ENCODE assay signal across 11 cellular contexts in genomic region chr5:170634236-170634990, GRCh38.
A peak's percentile ranks its signal among the peaks of the same experiment; 100 is the strongest.
DNase-seq lines count a peak whose midpoint lies in the region; ATAC-seq and TF ChIP-seq lines count a peak whose summit lies in the region.
"Had no signal": no experiment of that assay in that cellular context is flagged by ENCODE, and none has a peak within 500 bp of the region (broad histone marks: within the 10 kb centered on the region; RNA-seq: fewer than 3 reads in every experiment).

No MANE protein-coding gene starts in this region.

- H3K9me3 ChIP-seq in hepatocyte (ENCODE audit: low read depth) (no peaks in the 10 kb centered on the region), skeletal muscle satellite cell (replicated peaks; ENCODE audit: low read length) (no peaks in the 10 kb centered on the region)
- H3K9me3 ChIP-seq: colonic mucosa, gastrocnemius medialis, right lobe of liver had no signal

- CTCF ChIA-PET in RWPE1 (lab: Yijun Ruan, JAX) = interaction anchor here (0.6 to 7.0 kb wide), 7 partner anchors 10 to 207 kb away, joined by 3 to 92 read pairs (median 4); no protein-coding TSS in a partner anchor

- H2AFZ ChIP-seq in hepatocyte = no peak overlapping the region

- H3K36me3 ChIP-seq in H7 (replicated peaks; ENCODE audit: control insufficient read depth, insufficient read depth, low read length) (no peaks in the 10 kb centered on the region), hepatocyte (replicated peaks; ENCODE audit: insufficient read depth, low read depth) (no peaks in the 10 kb centered on the region), skeletal muscle satellite cell (ENCODE audit: insufficient read depth, low read length) (no peaks in the 10 kb centered on the region)
- H3K36me3 ChIP-seq: colonic mucosa, gastrocnemius medialis, right lobe of liver had no signal

- DNase-seq in H7 (no peak), RWPE1 (ENCODE audit: low spot score) (no peak), hepatocyte (ENCODE audit: low spot score) (no peak), ureter (ENCODE audit: low spot score) (no peak), NCI-H1930 (lab: John Stamatoyannopoulos, UW) (no peak)
- DNase-seq: colonic mucosa, gastrocnemius medialis had no signal

- WGBS in hepatocyte (ENCODE audit: low lambda C conversion rate, missing lambda C conversion rate) = 76% methylated on average over 6 of the region's 6 CpGs

- peak overlapping the region; percentile 27; the same call in 1 of the 2 replicates for H3K4me3 ChIP-seq in H7 (ENCODE audit: insufficient read depth, low read depth, low read length)
- H3K4me3 ChIP-seq in hepatocyte = no peak overlapping the region
- H3K4me3 ChIP-seq in skeletal muscle satellite cell (ENCODE audit: low read length) = no peak overlapping the region
- H3K4me3 ChIP-seq: colonic mucosa, gastrocnemius medialis, lung, right lobe of liver had no signal

- peak overlapping the region; percentile 81 for H3K4me2 ChIP-seq in hepatocyte
- peak overlapping the region; percentile 76 for H3K4me2 ChIP-seq in skeletal muscle satellite cell (ENCODE audit: low read length)

- H3K27ac ChIP-seq in RWPE1 (peak overlapping the region; percentile 72), hepatocyte (peak overlapping the region; percentile 69)
- H3K27ac ChIP-seq: colonic mucosa, right lobe of liver had no signal

- no peaks in the 10 kb centered on the region for H3K27me3 ChIP-seq in H7 (ENCODE audit: control insufficient read depth, insufficient read depth, low read length)
- H3K27me3 ChIP-seq in hepatocyte = no peaks in the 10 kb centered on the region
- H3K27me3 ChIP-seq in skeletal muscle satellite cell (ENCODE audit: control insufficient read depth, insufficient read depth, low read length) = peaks cover 11% of the 10 kb centered on the region
- H3K27me3 ChIP-seq: colonic mucosa, gastrocnemius medialis had no signal

- H3K4me1 ChIP-seq in hepatocyte (ENCODE audit: insufficient read depth) (peaks cover 14% of the 10 kb centered on the region), skeletal muscle satellite cell (ENCODE audit: control insufficient read depth, insufficient read depth, low read length) (peaks cover 18% of the 10 kb centered on the region)
- H3K4me1 ChIP-seq: colonic mucosa had no signal

- no peaks in the 10 kb centered on the region for H3K9me2 ChIP-seq in hepatocyte (replicated peaks; ENCODE audit: insufficient read depth)

- no peak for TF ChIP-seq CTCF in RWPE1 (conservative IDR thresholded peaks at IDR 0.05; ENCODE audit: low read depth)
- TF ChIP-seq CTCF in hepatocyte (IDR thresholded peaks at IDR 0.05; ENCODE audit: poor library complexity) = no peak

- no peak overlapping the region for H3K9ac ChIP-seq in skeletal muscle satellite cell (ENCODE audit: low read depth, low read length)

- no peak for ATAC-seq in GM21367 (IDR thresholded peaks at IDR 0.05; ENCODE audit: unreplicated experiment)

- H3K79me2 ChIP-seq in hepatocyte = no peaks in the 10 kb centered on the region

- POLR2A ChIA-PET in RWPE1 (lab: Yijun Ruan, JAX; ENCODE audit: low non-redundant PET) = no interaction called here

- no peaks in the 10 kb centered on the region for H4K20me1 ChIP-seq in hepatocyte (ENCODE audit: insufficient read depth, poor library complexity, severe bottlenecking)
